9 cellular contexts compared by ENCODE assay signal in genomic region chr13:40388617-40389016, GRCh38.
DNase-seq lines count a peak whose midpoint lies in the region; ATAC-seq and TF ChIP-seq lines count a peak whose summit lies in the region.
"Had no signal": no experiment of that assay in that cellular context is flagged by ENCODE, and none has a peak within 500 bp of the region (broad histone marks: within the 10 kb centered on the region; RNA-seq: fewer than 3 reads in every experiment).

No MANE protein-coding gene starts in this region.

- H3K4me3 Mint-ChIP-seq in stimulated activated naive B cell treated with anti-CD40 and anti-IgM and Interleukin-4, amounts not matched to agents 10 μg/mL and 1 μg/mL and 100 μg/mL, for 72 hours, result peak overlapping the region; percentile 65 to 81

- H3K4me1 ChIP-seq in liver (ENCODE audit: control insufficient read depth in 4 of 4, insufficient read depth in 4 of 4, low read length in 3 of 4), result no peaks in the 10 kb centered on the region

- ATAC-seq in GM21576 (IDR thresholded peaks at IDR 0.05; ENCODE audit: unreplicated experiment), result peak; percentile 99
- ATAC-seq in stimulated activated naive B cell treated with anti-CD40 and anti-IgM and Interleukin-4, amounts not matched to agents 10 μg/mL and 1 μg/mL and 100 μg/mL, for 72 hours (replicated peaks), result peak; percentile 99

- H3K9me3 ChIP-seq in MG63 (no peaks in the 10 kb centered on the region), liver (ENCODE audit: control insufficient read depth in 4 of 4, low read length in 3 of 4) (no peaks in the 10 kb centered on the region)
- H3K9me3 ChIP-seq: neutrophil had no signal

- H3K27ac Mint-ChIP-seq in stimulated activated naive B cell treated with anti-CD40 and anti-IgM and Interleukin-4, amounts not matched to agents 10 μg/mL and 1 μg/mL and 100 μg/mL, for 72 hours, result peak overlapping the region; percentile 84

- WGBS in liver, result 66% methylated on average over 11 of the region's 11 CpGs

- H3K36me3 Mint-ChIP-seq in stimulated activated naive B cell treated with anti-CD40 and anti-IgM and Interleukin-4, amounts not matched to agents 10 μg/mL and 1 μg/mL and 100 μg/mL, for 72 hours, result peaks cover 0 to 4% of the 10 kb centered on the region in 2 donors

- peaks cover 4% of the 10 kb centered on the region in 2 donors for H3K9me3 Mint-ChIP-seq in stimulated activated naive B cell treated with anti-CD40 and anti-IgM and Interleukin-4, amounts not matched to agents 10 μg/mL and 1 μg/mL and 100 μg/mL, for 72 hours

- no peaks in the 10 kb centered on the region for H3K27me3 Mint-ChIP-seq in stimulated activated naive B cell treated with anti-CD40 and anti-IgM and Interleukin-4, amounts not matched to agents 10 μg/mL and 1 μg/mL and 100 μg/mL, for 72 hours

- H3K4me3 ChIP-seq in GM08714 (ENCODE audit: low read length) (peak overlapping the region; percentile 12; the same call in 1 of the 2 replicates), MG63 (no peak overlapping the region), liver (ENCODE audit: low read depth in 1 of 3, low read length in 3 of 3) (no peak overlapping the region)

- TF ChIP-seq CTCF in liver (IDR thresholded peaks at IDR 0.05; ENCODE audit: low read depth, low read length, missing input control), result no peak

- H3K36me3 ChIP-seq in MG63 (no peaks in the 10 kb centered on the region), liver (ENCODE audit: control insufficient read depth in 4 of 4, insufficient read depth in 3 of 4, low read depth in 1 of 4, low read length in 3 of 4) (no peaks in the 10 kb centered on the region)
- H3K36me3 ChIP-seq: neutrophil had no signal

- peaks cover 27 to 56% of the 10 kb centered on the region in 2 donors for H3K4me1 Mint-ChIP-seq in stimulated activated naive B cell treated with anti-CD40 and anti-IgM and Interleukin-4, amounts not matched to agents 10 μg/mL and 1 μg/mL and 100 μg/mL, for 72 hours

- peak overlapping the region in 1 of 2 donors; percentile 14 for H3K27ac ChIP-seq in liver (ENCODE audit: low read depth in 1 of 2, low read length in 2 of 2)
- H3K27ac ChIP-seq: neutrophil had no signal

- peak in 1 of 2 donors; percentile 33 for TF ChIP-seq RAD21 in liver (IDR thresholded peaks at IDR 0.05)

- H3K27me3 ChIP-seq in MG63 (no peaks in the 10 kb centered on the region), liver (ENCODE audit: control insufficient read depth in 4 of 4, insufficient read depth in 4 of 4, low read length in 3 of 4) (no peaks in the 10 kb centered on the region)

- peak; percentile 58 for DNase-seq in MG63
- DNase-seq in activated T-cell treated with anti-CD3 and anti-CD28 coated beads for 1 hour (ENCODE audit: low read depth), result peak; percentile 62
- DNase-seq in stimulated activated naive B cell treated with anti-CD40 and anti-IgM and Interleukin-4, amounts not matched to agents 10 μg/mL and 1 μg/mL and 100 μg/mL, for 72 hours, result peak; percentile 66
- no peak for DNase-seq in dermis blood vessel endothelial cell
- DNase-seq in NCI-H2171 treated with DMSO at 0.1 percent for 48 hours (lab: John Stamatoyannopoulos, UW), result no peak

- no peak overlapping the region for H3K9ac ChIP-seq in liver (ENCODE audit: low read depth in 1 of 2, low read length in 2 of 2)

TF ChIP-seq in liver, 16 proteins besides CTCF, POLR2A, EP300 and RAD21:
- TF ChIP-seq SP1 (IDR thresholded peaks at IDR 0.05) (peak; percentile 13), REST (IDR thresholded peaks at IDR 0.05) (no peak)

Comparison
In these comparisons a context has a peak if more than half of its experiments do, and no peak if none do; other contexts are left out.
1. DNase-seq: peak in MG63 (single experiment), activated T-cell treated with anti-CD3 and anti-CD28 coated beads for 1 hour (single experiment) and stimulated activated naive B cell treated with anti-CD40 and anti-IgM and Interleukin-4, amounts not matched to agents 10 μg/mL and 1 μg/mL and 100 μg/mL, for 72 hours (single experiment); none in dermis blood vessel endothelial cell (single experiment) and NCI-H2171 treated with DMSO at 0.1 percent for 48 hours (single experiment).